In the genomic region with DNA sequence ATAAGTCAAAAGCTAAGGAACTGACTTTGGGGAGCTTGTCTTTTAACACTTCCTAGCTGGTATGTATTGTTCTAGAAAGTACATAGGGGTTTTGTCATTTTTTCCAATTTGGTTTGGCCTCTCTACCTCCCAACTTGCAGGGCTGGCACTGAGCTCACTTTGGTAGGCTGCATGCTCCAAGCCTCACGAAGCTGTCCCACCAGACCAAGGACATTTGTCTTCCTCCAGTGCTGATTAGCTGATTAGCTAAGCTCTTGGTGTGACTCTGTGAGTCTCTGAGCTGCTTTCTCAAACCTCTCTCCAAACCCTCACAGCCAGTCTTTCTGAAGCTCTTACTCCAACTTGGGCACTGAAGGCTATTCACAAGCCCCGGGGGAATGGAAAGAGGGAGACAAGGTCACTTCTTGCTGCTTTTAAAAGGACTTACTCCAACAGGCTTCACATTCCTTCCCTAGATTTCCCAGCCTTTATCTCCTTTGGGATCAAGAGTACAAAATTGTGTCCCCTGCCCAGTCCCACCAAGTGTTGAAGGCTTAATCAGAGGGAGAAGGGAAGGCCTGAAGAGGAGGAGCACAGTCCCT, we compare ENCODE assay signal across 1 cellular context.
TF ChIP-seq lines count a peak whose summit lies in the region.

No MANE protein-coding gene starts in this region.

TF ChIP-seq in GM23338, 12 proteins besides CTCF, POLR2A, EP300 and RAD21 (continued from another document):
- TF ChIP-seq, protein P1, sequence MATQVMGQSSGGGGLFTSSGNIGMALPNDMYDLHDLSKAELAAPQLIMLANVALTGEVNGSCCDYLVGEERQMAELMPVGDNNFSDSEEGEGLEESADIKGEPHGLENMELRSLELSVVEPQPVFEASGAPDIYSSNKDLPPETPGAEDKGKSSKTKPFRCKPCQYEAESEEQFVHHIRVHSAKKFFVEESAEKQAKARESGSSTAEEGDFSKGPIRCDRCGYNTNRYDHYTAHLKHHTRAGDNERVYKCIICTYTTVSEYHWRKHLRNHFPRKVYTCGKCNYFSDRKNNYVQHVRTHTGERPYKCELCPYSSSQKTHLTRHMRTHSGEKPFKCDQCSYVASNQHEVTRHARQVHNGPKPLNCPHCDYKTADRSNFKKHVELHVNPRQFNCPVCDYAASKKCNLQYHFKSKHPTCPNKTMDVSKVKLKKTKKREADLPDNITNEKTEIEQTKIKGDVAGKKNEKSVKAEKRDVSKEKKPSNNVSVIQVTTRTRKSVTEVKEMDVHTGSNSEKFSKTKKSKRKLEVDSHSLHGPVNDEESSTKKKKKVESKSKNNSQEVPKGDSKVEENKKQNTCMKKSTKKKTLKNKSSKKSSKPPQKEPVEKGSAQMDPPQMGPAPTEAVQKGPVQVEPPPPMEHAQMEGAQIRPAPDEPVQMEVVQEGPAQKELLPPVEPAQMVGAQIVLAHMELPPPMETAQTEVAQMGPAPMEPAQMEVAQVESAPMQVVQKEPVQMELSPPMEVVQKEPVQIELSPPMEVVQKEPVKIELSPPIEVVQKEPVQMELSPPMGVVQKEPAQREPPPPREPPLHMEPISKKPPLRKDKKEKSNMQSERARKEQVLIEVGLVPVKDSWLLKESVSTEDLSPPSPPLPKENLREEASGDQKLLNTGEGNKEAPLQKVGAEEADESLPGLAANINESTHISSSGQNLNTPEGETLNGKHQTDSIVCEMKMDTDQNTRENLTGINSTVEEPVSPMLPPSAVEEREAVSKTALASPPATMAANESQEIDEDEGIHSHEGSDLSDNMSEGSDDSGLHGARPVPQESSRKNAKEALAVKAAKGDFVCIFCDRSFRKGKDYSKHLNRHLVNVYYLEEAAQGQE (IDR thresholded peaks at IDR 0.05; ENCODE audit: unreplicated experiment), result no peak
- TF ChIP-seq, protein P2, sequence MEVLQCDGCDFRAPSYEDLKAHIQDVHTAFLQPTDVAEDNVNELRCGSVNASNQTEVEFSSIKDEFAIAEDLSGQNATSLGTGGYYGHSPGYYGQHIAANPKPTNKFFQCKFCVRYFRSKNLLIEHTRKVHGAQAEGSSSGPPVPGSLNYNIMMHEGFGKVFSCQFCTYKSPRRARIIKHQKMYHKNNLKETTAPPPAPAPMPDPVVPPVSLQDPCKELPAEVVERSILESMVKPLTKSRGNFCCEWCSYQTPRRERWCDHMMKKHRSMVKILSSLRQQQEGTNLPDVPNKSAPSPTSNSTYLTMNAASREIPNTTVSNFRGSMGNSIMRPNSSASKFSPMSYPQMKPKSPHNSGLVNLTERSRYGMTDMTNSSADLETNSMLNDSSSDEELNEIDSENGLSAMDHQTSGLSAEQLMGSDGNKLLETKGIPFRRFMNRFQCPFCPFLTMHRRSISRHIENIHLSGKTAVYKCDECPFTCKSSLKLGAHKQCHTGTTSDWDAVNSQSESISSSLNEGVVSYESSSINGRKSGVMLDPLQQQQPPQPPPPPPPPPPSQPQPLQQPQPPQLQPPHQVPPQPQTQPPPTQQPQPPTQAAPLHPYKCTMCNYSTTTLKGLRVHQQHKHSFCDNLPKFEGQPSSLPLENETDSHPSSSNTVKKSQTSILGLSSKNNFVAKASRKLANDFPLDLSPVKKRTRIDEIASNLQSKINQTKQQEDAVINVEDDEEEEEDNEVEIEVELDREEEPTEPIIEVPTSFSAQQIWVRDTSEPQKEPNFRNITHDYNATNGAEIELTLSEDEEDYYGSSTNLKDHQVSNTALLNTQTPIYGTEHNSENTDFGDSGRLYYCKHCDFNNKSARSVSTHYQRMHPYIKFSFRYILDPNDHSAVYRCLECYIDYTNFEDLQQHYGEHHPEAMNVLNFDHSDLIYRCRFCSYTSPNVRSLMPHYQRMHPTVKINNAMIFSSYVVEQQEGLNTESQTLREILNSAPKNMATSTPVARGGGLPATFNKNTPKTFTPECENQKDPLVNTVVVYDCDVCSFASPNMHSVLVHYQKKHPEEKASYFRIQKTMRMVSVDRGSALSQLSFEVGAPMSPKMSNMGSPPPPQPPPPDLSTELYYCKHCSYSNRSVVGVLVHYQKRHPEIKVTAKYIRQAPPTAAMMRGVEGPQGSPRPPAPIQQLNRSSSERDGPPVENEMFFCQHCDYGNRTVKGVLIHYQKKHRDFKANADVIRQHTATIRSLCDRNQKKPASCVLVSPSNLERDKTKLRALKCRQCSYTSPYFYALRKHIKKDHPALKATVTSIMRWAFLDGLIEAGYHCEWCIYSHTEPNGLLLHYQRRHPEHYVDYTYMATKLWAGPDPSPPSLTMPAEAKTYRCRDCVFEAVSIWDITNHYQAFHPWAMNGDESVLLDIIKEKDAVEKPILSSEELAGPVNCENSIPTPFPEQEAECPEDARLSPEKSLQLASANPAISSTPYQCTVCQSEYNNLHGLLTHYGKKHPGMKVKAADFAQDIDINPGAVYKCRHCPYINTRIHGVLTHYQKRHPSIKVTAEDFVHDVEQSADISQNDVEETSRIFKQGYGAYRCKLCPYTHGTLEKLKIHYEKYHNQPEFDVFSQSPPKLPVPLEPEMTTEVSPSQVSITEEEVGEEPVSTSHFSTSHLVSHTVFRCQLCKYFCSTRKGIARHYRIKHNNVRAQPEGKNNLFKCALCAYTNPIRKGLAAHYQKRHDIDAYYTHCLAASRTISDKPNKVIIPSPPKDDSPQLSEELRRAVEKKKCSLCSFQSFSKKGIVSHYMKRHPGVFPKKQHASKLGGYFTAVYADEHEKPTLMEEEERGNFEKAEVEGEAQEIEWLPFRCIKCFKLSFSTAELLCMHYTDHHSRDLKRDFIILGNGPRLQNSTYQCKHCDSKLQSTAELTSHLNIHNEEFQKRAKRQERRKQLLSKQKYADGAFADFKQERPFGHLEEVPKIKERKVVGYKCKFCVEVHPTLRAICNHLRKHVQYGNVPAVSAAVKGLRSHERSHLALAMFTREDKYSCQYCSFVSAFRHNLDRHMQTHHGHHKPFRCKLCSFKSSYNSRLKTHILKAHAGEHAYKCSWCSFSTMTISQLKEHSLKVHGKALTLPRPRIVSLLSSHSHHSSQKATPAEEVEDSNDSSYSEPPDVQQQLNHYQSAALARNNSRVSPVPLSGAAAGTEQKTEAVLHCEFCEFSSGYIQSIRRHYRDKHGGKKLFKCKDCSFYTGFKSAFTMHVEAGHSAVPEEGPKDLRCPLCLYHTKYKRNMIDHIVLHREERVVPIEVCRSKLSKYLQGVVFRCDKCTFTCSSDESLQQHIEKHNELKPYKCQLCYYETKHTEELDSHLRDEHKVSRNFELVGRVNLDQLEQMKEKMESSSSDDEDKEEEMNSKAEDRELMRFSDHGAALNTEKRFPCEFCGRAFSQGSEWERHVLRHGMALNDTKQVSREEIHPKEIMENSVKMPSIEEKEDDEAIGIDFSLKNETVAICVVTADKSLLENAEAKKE (CRISPR knock-in tag; IDR thresholded peaks at IDR 0.05), result no peak
- TF ChIP-seq NANOG (IDR thresholded peaks at IDR 0.05; ENCODE audit: borderline replicate concordance) (no peak), JUNB (IDR thresholded peaks at IDR 0.05; ENCODE audit: unreplicated experiment) (no peak), STAT1 (IDR thresholded peaks at IDR 0.05; ENCODE audit: unreplicated experiment) (no peak), CREB1 (CRISPR knock-in tag; IDR thresholded peaks at IDR 0.05; ENCODE audit: low read depth) (no peak), POLR2AphosphoS5 (IDR thresholded peaks at IDR 0.05; ENCODE audit: low read depth) (no peak), EZH2phosphoT487 (IDR thresholded peaks at IDR 0.05; ENCODE audit: unreplicated experiment) (no peak), ZNF114 (CRISPR knock-in tag; IDR thresholded peaks at IDR 0.05) (no peak)
- TF ChIP-seq, protein P3, sequence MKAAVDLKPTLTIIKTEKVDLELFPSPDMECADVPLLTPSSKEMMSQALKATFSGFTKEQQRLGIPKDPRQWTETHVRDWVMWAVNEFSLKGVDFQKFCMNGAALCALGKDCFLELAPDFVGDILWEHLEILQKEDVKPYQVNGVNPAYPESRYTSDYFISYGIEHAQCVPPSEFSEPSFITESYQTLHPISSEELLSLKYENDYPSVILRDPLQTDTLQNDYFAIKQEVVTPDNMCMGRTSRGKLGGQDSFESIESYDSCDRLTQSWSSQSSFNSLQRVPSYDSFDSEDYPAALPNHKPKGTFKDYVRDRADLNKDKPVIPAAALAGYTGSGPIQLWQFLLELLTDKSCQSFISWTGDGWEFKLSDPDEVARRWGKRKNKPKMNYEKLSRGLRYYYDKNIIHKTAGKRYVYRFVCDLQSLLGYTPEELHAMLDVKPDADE (IDR thresholded peaks at IDR 0.05), result no peak
